Comparison of ENCODE assay signal across 8 cellular contexts in the genomic region with DNA sequence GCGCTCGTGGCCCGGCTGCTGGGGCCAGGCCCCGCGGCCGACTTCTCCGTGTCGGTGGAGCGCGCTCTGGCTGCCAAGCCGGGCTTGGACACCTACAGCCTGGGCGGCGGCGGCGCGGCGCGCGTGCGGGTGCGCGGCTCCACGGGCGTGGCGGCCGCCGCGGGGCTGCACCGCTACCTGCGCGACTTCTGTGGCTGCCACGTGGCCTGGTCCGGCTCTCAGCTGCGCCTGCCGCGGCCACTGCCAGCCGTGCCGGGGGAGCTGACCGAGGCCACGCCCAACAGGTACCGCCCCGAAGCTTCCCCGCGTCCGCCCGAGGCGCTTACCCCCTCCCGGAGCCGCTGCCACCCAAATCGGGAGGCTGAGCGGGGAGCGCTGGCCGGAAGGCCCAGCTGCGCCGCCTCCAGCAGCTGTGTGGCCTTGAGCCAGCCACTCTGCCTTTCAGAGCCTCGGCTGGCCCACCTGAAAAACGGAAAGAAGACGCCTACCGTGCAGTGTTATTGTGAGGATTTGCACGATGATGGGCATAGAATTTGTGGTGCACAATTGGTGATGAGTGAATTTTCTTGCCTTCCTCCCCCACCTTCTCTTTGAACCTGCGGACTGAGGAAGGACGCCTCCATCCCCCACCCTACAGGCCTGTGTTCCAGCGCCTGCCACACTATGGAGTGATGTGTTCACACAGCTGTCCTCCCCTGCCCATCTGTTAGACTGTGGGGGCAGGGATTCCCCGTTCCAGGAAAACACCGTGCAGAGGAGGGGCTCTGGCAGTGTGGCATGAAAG. TPM values are rescaled to one million over a fixed set of nuclear protein-coding genes. Genes with fewer than 3 reads are reported as not detected.
DNase-seq lines count a peak whose midpoint lies in the region; ATAC-seq lines count a peak whose summit lies in the region.

No MANE protein-coding gene starts in this region.

- peaks cover 40% of the 10 kb centered on the region for H3K4me1 ChIP-seq in mononuclear cell (ENCODE audit: insufficient read depth, low read length)

- peak; percentile 71 for ATAC-seq in GM19463 (IDR thresholded peaks at IDR 0.05; ENCODE audit: unreplicated experiment)
- ATAC-seq in HG03558 (IDR thresholded peaks at IDR 0.05; ENCODE audit: extremely low read depth, unreplicated experiment), result peak; percentile 17

- H3K4me3 ChIP-seq in mononuclear cell (ENCODE audit: low read length), result peak overlapping the region; percentile 37

- no peaks in the 10 kb centered on the region for H3K9me3 ChIP-seq in mononuclear cell (ENCODE audit: low read depth, low read length)

- no peaks in the 10 kb centered on the region for H3K27me3 ChIP-seq in mononuclear cell (ENCODE audit: insufficient read depth, low read length)

- H3K27ac ChIP-seq in epithelial cell of prostate, result peak overlapping the region; percentile 57

- DNase-seq in COLO668 (lab: John Stamatoyannopoulos, UW; ENCODE audit: unreplicated experiment) (peak; percentile 90), NOMO-1 (lab: John Stamatoyannopoulos, UW; ENCODE audit: unreplicated experiment in 2 of 2) (peak; percentile 58 to 72), activated T-cell treated with anti-CD3 and anti-CD28 coated beads for 1 hour (ENCODE audit: low read depth) (peak; percentile 53), epithelial cell of prostate (ENCODE audit: low read depth, low spot score) (no peak)
- peak; percentile 29 to 51 for DNase-seq in stimulated activated CD8-positive, alpha-beta memory T cell treated with anti-CD3 and anti-CD28 coated beads, Interleukin-7, amount 100 ng/mL, for 1 hour (ENCODE audit: low read depth in 2 of 2)

RNA-seq across cellular contexts. Expression of a gene that starts 0.5 kb away (rescaled TPM):
- 7.9 TPM for total RNA-seq in mononuclear cell

RNA-seq across cellular contexts. Expression of a gene that starts 16.2 kb away (rescaled TPM):
- total RNA-seq in mononuclear cell, result 0.31 TPM

RNA-seq across cellular contexts. Expression of a gene that starts 25.4 kb away (rescaled TPM):
- 10.2 TPM for total RNA-seq in mononuclear cell

RNA-seq across cellular contexts. Expression of a gene that starts 30.3 kb away (rescaled TPM):
- 22.0 TPM for total RNA-seq in mononuclear cell

RNA-seq across cellular contexts. Expression of a gene that starts 41.0 kb away (rescaled TPM):
- total RNA-seq in mononuclear cell, result 1.4 TPM
